8 cellular contexts compared by ENCODE assay signal in the genomic region with DNA sequence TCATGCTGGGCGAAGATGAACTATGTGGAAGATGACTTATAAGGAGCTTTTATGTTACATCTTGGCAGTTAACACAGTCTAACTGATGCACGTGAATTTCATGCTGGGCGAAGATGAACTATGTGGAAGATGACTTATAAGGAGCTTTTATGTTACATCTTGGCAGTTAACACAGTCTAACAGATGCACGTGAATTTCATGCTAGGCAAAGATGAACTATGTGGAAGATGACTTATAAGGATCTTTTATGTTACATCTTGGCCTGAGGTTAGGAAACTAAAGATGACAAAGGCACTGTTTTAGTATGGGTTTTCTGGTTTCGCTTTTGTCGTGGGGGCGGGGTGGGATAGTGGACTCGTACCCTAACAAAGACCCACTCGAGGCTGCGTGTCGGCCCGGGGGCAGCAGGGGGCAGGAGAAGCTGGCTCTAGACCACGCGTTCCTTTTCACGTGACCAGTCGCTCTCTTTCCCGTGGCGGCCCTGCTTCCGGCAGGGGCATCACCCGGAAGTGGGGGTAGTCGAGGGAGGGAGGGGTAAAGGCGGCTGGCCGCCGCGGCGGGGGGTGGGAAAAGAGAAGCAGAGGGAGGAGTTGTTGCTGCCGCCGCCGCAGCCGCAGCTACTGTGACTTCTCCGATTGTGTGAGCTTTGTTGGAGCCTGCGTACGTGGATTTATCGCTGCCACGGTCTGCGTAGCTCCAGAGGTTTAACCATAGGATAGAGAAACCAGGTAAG.
DNase-seq lines count a peak whose midpoint lies in the region; ATAC-seq lines count a peak whose summit lies in the region.

A gene (plus strand): TSS at position 586 of the 733 bp plus-strand sequence. CDS start 60,949 bp downstream, outside the sequence.

- peak; percentile 96 for ATAC-seq in GM19035 (IDR thresholded peaks at IDR 0.05; ENCODE audit: unreplicated experiment)
- ATAC-seq in HG03342 (IDR thresholded peaks at IDR 0.05; ENCODE audit: unreplicated experiment) = peak; percentile 94

- DNase-seq in AG20443 (ENCODE audit: low spot score) = peak; percentile 91
- DNase-seq in NCI-H345 (lab: John Stamatoyannopoulos, UW) = peak; percentile 92
- peak; percentile 86 for DNase-seq in activated CD4-positive, CD25-positive, alpha-beta regulatory T cell treated with anti-CD3 and anti-CD28 coated beads, Interleukin-2, amount 50 U/mL, for 16 hours (ENCODE audit: low read depth, low spot score)
- peak; percentile 70 for DNase-seq in cerebellar cortex (ENCODE audit: low spot score)
- peak; percentile 71 for DNase-seq in kidney glomerular epithelial cell (lab: John Stamatoyannopoulos, UW)
- DNase-seq in stimulated activated CD4-positive, alpha-beta T cell treated with anti-CD3 and anti-CD28 coated beads, Interleukin-15, amount 100 ng/mL, for 48 hours (ENCODE audit: low read depth in 2 of 2) = peak; percentile 88

Comparison
In these comparisons a context has a peak if more than half of its experiments do, and no peak if none do; other contexts are left out.
1. Peak in every context shown above with its lines: DNase-seq and ATAC-seq.